In the genomic region with DNA sequence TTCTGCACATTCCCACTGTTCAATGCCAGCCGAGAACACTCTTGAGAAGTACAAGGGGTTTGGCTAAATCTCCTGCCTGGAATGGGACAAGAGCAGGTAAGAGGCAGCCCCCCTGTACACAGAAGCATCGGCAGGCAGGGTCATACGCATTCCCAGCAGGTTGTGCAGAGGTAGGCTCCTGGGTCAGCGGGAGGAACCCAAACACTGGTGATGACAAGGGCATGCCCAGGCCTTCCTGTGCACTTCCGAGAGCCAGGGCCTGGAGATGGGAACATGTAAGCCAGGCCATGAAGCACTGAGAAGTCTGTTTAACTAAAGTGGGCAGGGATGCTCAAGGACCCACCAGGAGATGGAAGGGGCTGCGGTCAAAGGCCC, we compare ENCODE assay signal across 23 cellular contexts.
"Had no signal": no experiment of that assay in that cellular context is flagged by ENCODE, and none has a peak within 500 bp of the region (broad histone marks: within the 10 kb centered on the region; RNA-seq: fewer than 3 reads in every experiment).

No MANE protein-coding gene starts in this region.

- H3K9me3 ChIP-seq: colonic mucosa, gastrocnemius medialis, right atrium auricular region, stomach, tibial nerve had no signal

- H3K27me3 ChIP-seq: colonic mucosa, gastrocnemius medialis, hepatocyte, right atrium auricular region, tibial nerve had no signal

- H3K36me3 ChIP-seq: colonic mucosa, gastrocnemius medialis, right atrium auricular region, stomach, tibial nerve had no signal

- ATAC-seq: gastrocnemius medialis; naive thymus-derived CD4-positive, alpha-beta T cell; stimulated activated naive B cell treated with anti-CD40 and anti-IgM and Interleukin-4, amounts not matched to agents 10 μg/mL and 1 μg/mL and 100 μg/mL, for 72 hours had no signal

- H3K27ac ChIP-seq: colonic mucosa, gastrocnemius medialis, hepatocyte, right atrium auricular region, tibial nerve had no signal

- H3K4me2 ChIP-seq: hepatocyte had no signal

- DNase-seq: activated CD4-positive, alpha-beta T cell treated with anti-CD3 and anti-CD28 coated beads, Interleukin-2, amount 50 U/mL, for 48 hours; activated CD8-positive, alpha-beta memory T cell treated with anti-CD3 and anti-CD28 coated beads for 24 hours; activated gamma-delta T cell; activated naive CD4-positive, alpha-beta T cell treated with anti-CD3 and anti-CD28 coated beads, Interleukin-2, amount 10 ng/mL, durations not matched to agents 7 days and 5 days; activated naive CD8-positive, alpha-beta T cell treated with anti-CD3 and anti-CD28 coated beads, Interleukin-2, amount 10 ng/mL, durations not matched to agents 7 days and 5 days; activated T-cell treated with anti-CD3 and anti-CD28 coated beads, Interleukin-2, amount 50 U/mL, for 1 hour; colonic mucosa; dorsolateral prefrontal cortex; effector memory CD4-positive, alpha-beta T cell; erythroblast; gastrocnemius medialis; islet precursor cell; mammary epithelial cell; midbrain; occipital lobe; stimulated activated CD4-positive, alpha-beta T cell treated with anti-CD3 and anti-CD28 coated beads, Interleukin-15, amount 100 ng/mL, for 24 hours; stimulated activated CD4-positive, alpha-beta T cell treated with anti-CD3 and anti-CD28 coated beads, Interleukin-2, amount 100 ng/mL, for 24 hours; stimulated activated naive B cell treated with anti-CD40 and anti-IgM and Interleukin-4, amounts not matched to agents 10 μg/mL and 1 μg/mL and 100 μg/mL, for 72 hours; stomach had no signal

- H3K4me1 ChIP-seq: colonic mucosa had no signal

- H3K4me3 ChIP-seq: colonic mucosa, dorsolateral prefrontal cortex, gastrocnemius medialis, hepatocyte, right atrium auricular region, stomach, tibial nerve had no signal
